Comparison of ENCODE assay signal across 8 cellular contexts in genomic region chr17:49230636-49231562, GRCh38. TPM values are rescaled to one million over a fixed set of nuclear protein-coding genes. Genes with fewer than 3 reads are reported as not detected.
DNase-seq lines count a peak whose midpoint lies in the region; ATAC-seq lines count a peak whose summit lies in the region.

Gene PHOSPHO1 (minus strand): TSS chr17:49230787. CDS start chr17:49226691, 4,096 bp downstream.

- intact Hi-C loops in left colon (cut with DNase I, micrococcal nuclease), result no loop called here

- ATAC-seq in HG03064 (IDR thresholded peaks at IDR 0.05; ENCODE audit: low read depth, unreplicated experiment) (peak; percentile 73), left colon (peak; percentile 82)

- DNase-seq in NK-92 treated with Interleukin-12 subunit alpha and Interleukin-12 subunit beta, amount 100 ng/mL, for 24 hours (lab: John Stamatoyannopoulos, UW), result peak; percentile 41
- DNase-seq in NK-92 (lab: John Stamatoyannopoulos, UW; ENCODE audit: unreplicated experiment), result no peak
- peak; percentile 86 for DNase-seq in NCI-H2227 treated with DMSO at 0.1 percent for 48 hours (lab: John Stamatoyannopoulos, UW)
- peak; percentile 85 for DNase-seq in activated CD4-positive, CD25-positive, alpha-beta regulatory T cell treated with anti-CD3 and anti-CD28 coated beads, Interleukin-2, amount 50 U/mL, for 72 hours
- DNase-seq in cerebellum (ENCODE audit: low spot score), result peak; percentile 96
- DNase-seq in left colon, result peak; percentile 78 to 89
- peak; percentile 62 to 82 (median 72) for DNase-seq in stimulated activated CD4-positive, alpha-beta T cell treated with anti-CD3 and anti-CD28 coated beads, Interleukin-1b, Interleukin-23, amount 100 ng/mL, for 24 hours (ENCODE audit: low read depth in 4 of 4, low spot score in 1 of 4)

RNA-seq across cellular contexts. Expression of gene PHOSPHO1, which starts in this region (rescaled TPM):
- total RNA-seq in cerebellum (2.6 TPM), left colon (not detected)

Comparison
In these comparisons a context has a peak if more than half of its experiments do, and no peak if none do; other contexts are left out.
1. Peak in DNase-seq and ATAC-seq in left colon; RNA of the gene not detected or under 1 TPM.